1 cellular context compared by ENCODE assay signal in the genomic region with DNA sequence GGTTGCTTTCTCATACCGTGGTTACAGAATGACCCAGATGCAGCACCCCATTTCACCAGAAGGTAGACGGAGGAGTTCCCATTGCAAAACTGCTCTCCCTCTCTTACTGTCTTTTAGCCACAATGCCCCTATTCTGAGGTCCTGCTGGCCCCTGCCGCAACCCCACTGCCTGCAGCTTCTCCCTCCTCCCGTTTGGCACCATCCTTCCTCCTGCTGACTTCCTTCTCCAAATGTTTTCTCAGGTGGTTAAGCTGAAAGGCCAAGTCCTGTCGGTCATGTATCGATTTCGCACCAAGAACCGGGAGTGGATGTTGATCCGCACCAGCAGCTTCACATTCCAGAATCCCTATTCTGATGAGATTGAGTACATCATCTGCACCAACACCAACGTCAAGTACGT.
TF ChIP-seq lines count a peak whose summit lies in the region.

No MANE protein-coding gene starts in this region.

TF ChIP-seq in IMR-90, 13 proteins besides CTCF, POLR2A, EP300 and RAD21 (continued from another document):
- TF ChIP-seq, protein P1, sequence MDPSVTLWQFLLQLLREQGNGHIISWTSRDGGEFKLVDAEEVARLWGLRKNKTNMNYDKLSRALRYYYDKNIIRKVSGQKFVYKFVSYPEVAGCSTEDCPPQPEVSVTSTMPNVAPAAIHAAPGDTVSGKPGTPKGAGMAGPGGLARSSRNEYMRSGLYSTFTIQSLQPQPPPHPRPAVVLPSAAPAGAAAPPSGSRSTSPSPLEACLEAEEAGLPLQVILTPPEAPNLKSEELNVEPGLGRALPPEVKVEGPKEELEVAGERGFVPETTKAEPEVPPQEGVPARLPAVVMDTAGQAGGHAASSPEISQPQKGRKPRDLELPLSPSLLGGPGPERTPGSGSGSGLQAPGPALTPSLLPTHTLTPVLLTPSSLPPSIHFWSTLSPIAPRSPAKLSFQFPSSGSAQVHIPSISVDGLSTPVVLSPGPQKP (IDR thresholded peaks at IDR 0.05; ENCODE audit: borderline replicate concordance, low read depth, low read length), result no peak
